In genomic region chr14:53670701-53671100, GRCh38 we compare ENCODE assay signal across 14 cellular contexts.
DNase-seq lines count a peak whose midpoint lies in the region; ATAC-seq and TF ChIP-seq lines count a peak whose summit lies in the region.
"Had no signal": no experiment of that assay in that cellular context is flagged by ENCODE, and none has a peak within 500 bp of the region (broad histone marks: within the 10 kb centered on the region; RNA-seq: fewer than 3 reads in every experiment).

No MANE protein-coding gene starts in this region.

- peak; percentile 100 for ATAC-seq in RWPE2 (ENCODE audit: low read depth)

- DNase-seq in H4 (ENCODE audit: low spot score) (peak; percentile 46), RWPE2 (ENCODE audit: low spot score) (no peak), fibroblast of mammary gland (ENCODE audit: low read depth) (peak; percentile 93), NCI-H748 (lab: John Stamatoyannopoulos, UW; ENCODE audit: unreplicated experiment) (no peak), NCI-H187 treated with DMSO at 0.1 percent for 48 hours (lab: John Stamatoyannopoulos, UW) (no peak), putamen (ENCODE audit: low spot score) (no peak), ovary (no peak)
- DNase-seq: activated CD4-positive, alpha-beta T cell treated with anti-CD3 and anti-CD28 coated beads, Interleukin-2, amount 10 ng/mL, durations not matched to agents 24 days and 14 days; hippocampal formation; NCI-H524 treated with DMSO at 0.1 percent for 48 hours; pancreas; stimulated activated CD4-positive, alpha-beta T cell treated with anti-CD3 and anti-CD28 coated beads, Interleukin-4, amount 100 ng/mL, for 24 hours; stomach had no signal

- no peak overlapping the region for H3K27ac ChIP-seq in RWPE2 (ENCODE audit: poor library complexity, severe bottlenecking)
- H3K27ac ChIP-seq in ovary = no peak overlapping the region
- H3K27ac ChIP-seq: pancreas, stomach had no signal

- TF ChIP-seq CTCF in RWPE2 (IDR thresholded peaks at IDR 0.05; ENCODE audit: poor library complexity, severe bottlenecking) (no peak), fibroblast of mammary gland (conservative IDR thresholded peaks at IDR 0.05; ENCODE audit: control insufficient read depth, insufficient read depth, low read depth, low read length) (no peak), ovary (IDR thresholded peaks at IDR 0.05) (no peak)

- no peaks in the 10 kb centered on the region for H3K36me3 ChIP-seq in RWPE2 (ENCODE audit: low read depth)
- no peaks in the 10 kb centered on the region for H3K36me3 ChIP-seq in skeletal muscle satellite cell (ENCODE audit: insufficient read depth, low read length)
- H3K36me3 ChIP-seq in ovary = no peaks in the 10 kb centered on the region
- H3K36me3 ChIP-seq: pancreas, stomach had no signal

- H3K9me3 ChIP-seq in RWPE2 (ENCODE audit: severe bottlenecking) = no peaks in the 10 kb centered on the region
- H3K9me3 ChIP-seq in skeletal muscle satellite cell (replicated peaks; ENCODE audit: low read length) = no peaks in the 10 kb centered on the region
- no peaks in the 10 kb centered on the region for H3K9me3 ChIP-seq in ovary
- H3K9me3 ChIP-seq: pancreas, stomach had no signal

- H3K4me3 ChIP-seq in RWPE2 (ENCODE audit: severe bottlenecking) = no peak overlapping the region
- no peak overlapping the region for H3K4me3 ChIP-seq in fibroblast of mammary gland (ENCODE audit: control insufficient read depth, low read depth, low read length)
- H3K4me3 ChIP-seq in skeletal muscle satellite cell (ENCODE audit: low read length) = no peak overlapping the region
- no peak overlapping the region for H3K4me3 ChIP-seq in ovary
- H3K4me3 ChIP-seq: pancreas, stomach had no signal

- no peak for TF ChIP-seq POLR2A in ovary (IDR thresholded peaks at IDR 0.05)

- H3K4me1 ChIP-seq in RWPE2 (ENCODE audit: insufficient read depth, poor library complexity, severe bottlenecking) (peaks cover 3% of the 10 kb centered on the region), skeletal muscle satellite cell (ENCODE audit: control insufficient read depth, insufficient read depth, low read length) (peaks cover 17% of the 10 kb centered on the region), ovary (ENCODE audit: insufficient read depth) (no peaks in the 10 kb centered on the region)
- H3K4me1 ChIP-seq: pancreas, stomach had no signal

- intact Hi-C loops in ovary (cut with DNase I) = no loop called here

- no peak for TF ChIP-seq EP300 in ovary (IDR thresholded peaks at IDR 0.05)

- no peak overlapping the region for H3K9ac ChIP-seq in skeletal muscle satellite cell (ENCODE audit: low read depth, low read length)

- H3K27me3 ChIP-seq in RWPE2 (ENCODE audit: insufficient read depth, poor library complexity, severe bottlenecking) (no peaks in the 10 kb centered on the region), skeletal muscle satellite cell (ENCODE audit: control insufficient read depth, insufficient read depth, low read length) (peaks cover 7% of the 10 kb centered on the region), ovary (no peaks in the 10 kb centered on the region)
- H3K27me3 ChIP-seq: pancreas, stomach had no signal

- H3K4me2 ChIP-seq in skeletal muscle satellite cell (ENCODE audit: low read length) = peak overlapping the region; percentile 49

Comparison
In these comparisons a context has a peak if more than half of its experiments do, and no peak if none do; other contexts are left out.
1. DNase-seq: peak in H4 (single experiment) and fibroblast of mammary gland (single experiment); none in RWPE2 (single experiment), NCI-H748 (single experiment), NCI-H187 treated with DMSO at 0.1 percent for 48 hours (single experiment), putamen (single experiment) and ovary (0 of 5).